8 cellular contexts compared by ENCODE assay signal in the genomic region with DNA sequence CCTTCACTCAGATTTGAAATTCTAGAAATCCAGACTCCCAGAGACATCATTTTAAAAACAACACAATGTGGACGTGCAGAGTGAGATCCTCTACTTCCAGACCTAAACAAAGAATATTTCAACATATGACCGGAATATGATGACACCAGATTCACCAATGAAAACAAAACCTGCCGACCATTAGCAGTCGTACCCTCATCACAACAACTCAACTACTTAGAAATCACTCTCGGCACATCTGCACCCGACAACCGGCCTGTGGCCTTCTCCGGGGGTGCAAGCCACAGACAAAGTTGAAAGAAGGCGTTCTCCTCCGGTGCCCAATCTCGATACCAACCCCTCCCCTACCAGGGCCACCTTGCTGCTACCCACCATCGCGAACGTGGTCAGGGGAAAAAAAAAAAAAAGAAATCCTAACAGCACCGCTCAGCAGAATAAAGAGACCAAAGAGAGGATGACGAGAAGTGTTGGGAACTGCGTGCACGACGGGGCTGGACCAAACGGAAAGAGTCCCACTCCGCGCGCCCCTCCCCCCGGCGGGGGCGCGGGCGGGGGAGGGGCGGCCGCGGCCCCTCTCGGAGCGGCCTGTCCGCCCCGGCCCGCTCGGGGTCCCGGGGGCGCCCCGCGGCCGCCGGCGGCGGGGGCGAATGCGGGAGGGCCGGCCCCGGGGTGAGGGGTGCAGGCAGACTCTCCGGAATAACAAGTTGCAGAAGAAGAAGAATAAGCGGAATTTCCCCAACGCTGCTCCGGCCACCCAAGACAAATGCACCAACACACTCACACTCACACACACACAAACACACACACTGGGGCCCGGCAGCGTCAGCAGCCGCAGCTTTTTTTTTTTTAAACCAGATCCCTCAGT. TPM values are rescaled to one million over a fixed set of nuclear protein-coding genes. Genes with fewer than 3 reads are reported as not detected.
A peak's percentile ranks its signal among the peaks of the same experiment; 100 is the strongest.
DNase-seq lines count a peak whose midpoint lies in the region; TF ChIP-seq lines count a peak whose summit lies in the region.

No MANE protein-coding gene starts in this region.

- peak overlapping the region; percentile 67 for H3K27ac ChIP-seq in HL-60 (replicated peaks)

- H3K27me3 Mint-ChIP-seq in activated naive CD4-positive, alpha-beta T cell treated with anti-CD3 and anti-CD28 coated beads, Interleukin-2, amount 10 ng/mL, durations not matched to agents 7 days and 5 days, result peaks cover 4% of the 10 kb centered on the region
- H3K27me3 Mint-ChIP-seq in glutamatergic neuron (ENCODE audit: unreplicated experiment), result peaks cover 7% of the 10 kb centered on the region
- H3K27me3 Mint-ChIP-seq in osteocyte (ENCODE audit: unreplicated experiment), result no peaks in the 10 kb centered on the region
- H3K27me3 Mint-ChIP-seq in type B pancreatic cell, result no peaks in the 10 kb centered on the region

- peaks cover 6% of the 10 kb centered on the region for H3K36me3 Mint-ChIP-seq in activated naive CD4-positive, alpha-beta T cell treated with anti-CD3 and anti-CD28 coated beads, Interleukin-2, amount 10 ng/mL, durations not matched to agents 7 days and 5 days
- H3K36me3 Mint-ChIP-seq in glutamatergic neuron (ENCODE audit: unreplicated experiment) (no peaks in the 10 kb centered on the region), osteocyte (ENCODE audit: unreplicated experiment) (peaks cover 2% of the 10 kb centered on the region), type B pancreatic cell (no peaks in the 10 kb centered on the region)

- CTCF ChIA-PET in activated naive CD4-positive, alpha-beta T cell treated with anti-CD3 and anti-CD28 coated beads, Interleukin-2, amount 10 ng/mL, durations not matched to agents 7 days and 5 days (lab: Charles Lee), result interaction anchor here (2.4 kb wide), 1 partner anchor 15 kb away, joined by 8 read pairs; no protein-coding TSS in a partner anchor

- DNase-seq in HL-60 (ENCODE audit: low read depth in 1 of 2, low spot score in 1 of 2) (peak; percentile 61 to 78), glutamatergic neuron (peak; percentile 57), osteocyte (ENCODE audit: extremely low spot score, unreplicated experiment) (no peak), type B pancreatic cell (ENCODE audit: extremely low spot score, unreplicated experiment) (no peak), posterior vena cava (ENCODE audit: low spot score) (no peak)
- peak; percentile 63 for DNase-seq in activated naive CD4-positive, alpha-beta T cell treated with anti-CD3 and anti-CD28 coated beads, Interleukin-2, amount 10 ng/mL, durations not matched to agents 7 days and 5 days

- H3K9me3 Mint-ChIP-seq in activated naive CD4-positive, alpha-beta T cell treated with anti-CD3 and anti-CD28 coated beads, Interleukin-2, amount 10 ng/mL, durations not matched to agents 7 days and 5 days, result no peaks in the 10 kb centered on the region
- H3K9me3 Mint-ChIP-seq in glutamatergic neuron (ENCODE audit: unreplicated experiment) (peaks cover 14% of the 10 kb centered on the region), osteocyte (ENCODE audit: unreplicated experiment) (no peaks in the 10 kb centered on the region), type B pancreatic cell (no peaks in the 10 kb centered on the region)

- TF ChIP-seq POLR2A in Raji (IDR thresholded peaks at IDR 0.05; ENCODE audit: insufficient read depth, low read depth, low read length), result peak; percentile 61

- no peaks in the 10 kb centered on the region for H3K27me3 ChIP-seq in HL-60 (ENCODE audit: insufficient read depth, poor library complexity, severe bottlenecking)

- H3K4me1 Mint-ChIP-seq in activated naive CD4-positive, alpha-beta T cell treated with anti-CD3 and anti-CD28 coated beads, Interleukin-2, amount 10 ng/mL, durations not matched to agents 7 days and 5 days, result peaks cover 58% of the 10 kb centered on the region
- H3K4me1 Mint-ChIP-seq in glutamatergic neuron (ENCODE audit: low read depth, unreplicated experiment) (peaks cover 20% of the 10 kb centered on the region), osteocyte (ENCODE audit: unreplicated experiment) (peaks cover 47% of the 10 kb centered on the region), type B pancreatic cell (ENCODE audit: unreplicated experiment) (peaks cover 42% of the 10 kb centered on the region)

- peak overlapping the region; percentile 73 for H3K4me3 ChIP-seq in GM12875 (ENCODE audit: low read depth, low read length)
- peak overlapping the region; percentile 66 for H3K4me3 ChIP-seq in HL-60 (replicated peaks; ENCODE audit: insufficient read depth, low read length)

- H3K4me3 Mint-ChIP-seq in activated naive CD4-positive, alpha-beta T cell treated with anti-CD3 and anti-CD28 coated beads, Interleukin-2, amount 10 ng/mL, durations not matched to agents 7 days and 5 days, result peak overlapping the region; percentile 95
- H3K4me3 Mint-ChIP-seq in glutamatergic neuron (ENCODE audit: unreplicated experiment) (peak overlapping the region; percentile 98), osteocyte (ENCODE audit: unreplicated experiment) (peak overlapping the region; percentile 96), type B pancreatic cell (peak overlapping the region; percentile 91)

- peak overlapping the region; percentile 96 for H3K27ac Mint-ChIP-seq in activated naive CD4-positive, alpha-beta T cell treated with anti-CD3 and anti-CD28 coated beads, Interleukin-2, amount 10 ng/mL, durations not matched to agents 7 days and 5 days
- H3K27ac Mint-ChIP-seq in glutamatergic neuron (ENCODE audit: unreplicated experiment), result peak overlapping the region; percentile 97
- H3K27ac Mint-ChIP-seq in osteocyte (ENCODE audit: unreplicated experiment), result peak overlapping the region; percentile 95
- H3K27ac Mint-ChIP-seq in type B pancreatic cell, result peak overlapping the region; percentile 96

- TF ChIP-seq CTCF in GM12875 (IDR thresholded peaks at IDR 0.05; ENCODE audit: borderline replicate concordance, insufficient read depth, low read depth, low read length) (no peak), HL-60 (IDR thresholded peaks at IDR 0.05; ENCODE audit: insufficient read depth, low read length) (no peak), glutamatergic neuron (IDR thresholded peaks at IDR 0.05; ENCODE audit: partially characterized antibody, unreplicated experiment) (no peak), osteocyte (IDR thresholded peaks at IDR 0.05) (no peak), type B pancreatic cell (conservative IDR thresholded peaks at IDR 0.05) (no peak)

- intact Hi-C loops in posterior vena cava (cut with DNase I), result no loop called here

RNA-seq across cellular contexts. Expression of a gene that starts 1.7 kb away (rescaled TPM):
- 71.1 TPM for total RNA-seq in glutamatergic neuron (ENCODE audit: unreplicated experiment)
- 40.8 and 52.2 TPM in 2 replicates for total RNA-seq in osteocyte
- 62.4 TPM in 2 replicates for total RNA-seq in type B pancreatic cell (ENCODE audit: low replicate concordance)
- 10 to 100 TPM; 40.2 to 54.0 TPM for total RNA-seq in posterior vena cava

Comparison
In these comparisons a context has a peak if more than half of its experiments do, and no peak if none do; other contexts are left out.
1. DNase-seq: peak in HL-60 (2 of 2), activated naive CD4-positive, alpha-beta T cell treated with anti-CD3 and anti-CD28 coated beads, Interleukin-2, amount 10 ng/mL, durations not matched to agents 7 days and 5 days (single experiment) and glutamatergic neuron (single experiment); none in osteocyte (single experiment), type B pancreatic cell (single experiment) and posterior vena cava (single experiment).
2. Peak in every context shown above with its lines, with median percentiles within 50 percentile points of each other: H3K27ac Mint-ChIP-seq and H3K4me3 Mint-ChIP-seq.